Comparison of ENCODE assay signal across 1 cellular context in genomic region chr1:84573967-84574842, GRCh38.
TF ChIP-seq lines count a peak whose summit lies in the region.

TSS of gene CTBS (minus strand) at chr1:84574440. CDS start at chr1:84574415, 25 bp downstream.

TF ChIP-seq in HEK293, 187 proteins besides CTCF, POLR2A, EP300 and RAD21 (continued from another document):
- TF ChIP-seq REST (tag by site-specific recombination; IDR thresholded peaks at IDR 0.05), result no peak
- no peak for TF ChIP-seq HOXA7 (CRISPR knock-in tag; IDR thresholded peaks at IDR 0.05; ENCODE audit: borderline replicate concordance)
- TF ChIP-seq ZNF404 (tag by site-specific recombination; IDR thresholded peaks at IDR 0.05), result no peak
- TF ChIP-seq ZNF645 (tag by site-specific recombination; IDR thresholded peaks at IDR 0.05), result no peak
- TF ChIP-seq, protein P1, sequence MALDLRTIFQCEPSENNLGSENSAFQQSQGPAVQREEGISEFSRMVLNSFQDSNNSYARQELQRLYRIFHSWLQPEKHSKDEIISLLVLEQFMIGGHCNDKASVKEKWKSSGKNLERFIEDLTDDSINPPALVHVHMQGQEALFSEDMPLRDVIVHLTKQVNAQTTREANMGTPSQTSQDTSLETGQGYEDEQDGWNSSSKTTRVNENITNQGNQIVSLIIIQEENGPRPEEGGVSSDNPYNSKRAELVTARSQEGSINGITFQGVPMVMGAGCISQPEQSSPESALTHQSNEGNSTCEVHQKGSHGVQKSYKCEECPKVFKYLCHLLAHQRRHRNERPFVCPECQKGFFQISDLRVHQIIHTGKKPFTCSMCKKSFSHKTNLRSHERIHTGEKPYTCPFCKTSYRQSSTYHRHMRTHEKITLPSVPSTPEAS (tag by site-specific recombination; IDR thresholded peaks at IDR 0.05), result no peak
- TF ChIP-seq ZNF140 (tag by site-specific recombination; IDR thresholded peaks at IDR 0.05), result no peak
- no peak for TF ChIP-seq ZNF544 (tag by site-specific recombination; IDR thresholded peaks at IDR 0.05)
- no peak for TF ChIP-seq ZNF610 (tag by site-specific recombination; IDR thresholded peaks at IDR 0.05; ENCODE audit: borderline replicate concordance)
- no peak for TF ChIP-seq TRIM28 (IDR thresholded peaks at IDR 0.05; ENCODE audit: borderline replicate concordance, low read length)
- TF ChIP-seq ZNF660 (tag by site-specific recombination; IDR thresholded peaks at IDR 0.05), result peak; percentile 83; the same call in 1 of the 2 replicates
- TF ChIP-seq ZBTB1 (tag by site-specific recombination; IDR thresholded peaks at IDR 0.05), result no peak
- TF ChIP-seq ZNF600 (tag by site-specific recombination; IDR thresholded peaks at IDR 0.05), result peak; percentile 81
- TF ChIP-seq ZXDB (tag by site-specific recombination; IDR thresholded peaks at IDR 0.05), result peak; percentile 59; the same call in 1 of the 2 replicates
- TF ChIP-seq ZBTB8A (tag by site-specific recombination; IDR thresholded peaks at IDR 0.05), result peak; percentile 78
- TF ChIP-seq ZSCAN16 (tag by site-specific recombination; IDR thresholded peaks at IDR 0.05), result no peak
- no peak for TF ChIP-seq ZNF114 (tag by site-specific recombination; IDR thresholded peaks at IDR 0.05)
- no peak for TF ChIP-seq ZNF112 (tag by site-specific recombination; IDR thresholded peaks at IDR 0.05)
- peak; percentile 72; the same call in 1 of the 2 replicates for TF ChIP-seq ZNF561 (tag by site-specific recombination; IDR thresholded peaks at IDR 0.05; ENCODE audit: borderline replicate concordance)
- no peak for TF ChIP-seq ZNF23 (tag by site-specific recombination; IDR thresholded peaks at IDR 0.05; ENCODE audit: borderline replicate concordance)
- no peak for TF ChIP-seq ZNF354C (tag by site-specific recombination; IDR thresholded peaks at IDR 0.05; ENCODE audit: borderline replicate concordance, low read depth)
- TF ChIP-seq ZSCAN30 (tag by site-specific recombination; IDR thresholded peaks at IDR 0.05), result peak; percentile 71
- TF ChIP-seq ZBTB6 (tag by site-specific recombination; IDR thresholded peaks at IDR 0.05), result peak; percentile 48; the same call in 1 of the 2 replicates
- TF ChIP-seq, protein P2, sequence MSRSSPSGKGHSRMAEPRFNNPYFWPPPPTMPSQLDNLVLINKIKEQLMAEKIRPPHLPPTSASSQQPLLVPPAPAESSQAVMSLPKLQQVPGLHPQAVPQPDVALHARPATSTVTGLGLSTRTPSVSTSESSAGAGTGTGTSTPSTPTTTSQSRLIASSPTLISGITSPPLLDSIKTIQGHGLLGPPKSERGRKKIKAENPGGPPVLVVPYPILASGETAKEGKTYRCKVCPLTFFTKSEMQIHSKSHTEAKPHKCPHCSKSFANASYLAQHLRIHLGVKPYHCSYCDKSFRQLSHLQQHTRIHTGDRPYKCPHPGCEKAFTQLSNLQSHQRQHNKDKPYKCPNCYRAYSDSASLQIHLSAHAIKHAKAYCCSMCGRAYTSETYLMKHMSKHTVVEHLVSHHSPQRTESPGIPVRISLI (tag by site-specific recombination; IDR thresholded peaks at IDR 0.05), result no peak
- peak; percentile 71 for TF ChIP-seq ZBTB26 (tag by site-specific recombination; optimal IDR thresholded peaks at IDR 0.05)
- TF ChIP-seq ZNF777 (tag by site-specific recombination; IDR thresholded peaks at IDR 0.05; ENCODE audit: borderline replicate concordance), result no peak
- peak; percentile 58; the same call in 1 of the 2 replicates for TF ChIP-seq ZBTB48 (tag by site-specific recombination; IDR thresholded peaks at IDR 0.05)
- TF ChIP-seq ZFHX2 (tag by site-specific recombination; conservative IDR thresholded peaks at IDR 0.05), result peak; percentile 62
- no peak for TF ChIP-seq ZNF776 (tag by site-specific recombination; IDR thresholded peaks at IDR 0.05; ENCODE audit: borderline replicate concordance)
